11 cellular contexts compared by ENCODE assay signal in the genomic region with DNA sequence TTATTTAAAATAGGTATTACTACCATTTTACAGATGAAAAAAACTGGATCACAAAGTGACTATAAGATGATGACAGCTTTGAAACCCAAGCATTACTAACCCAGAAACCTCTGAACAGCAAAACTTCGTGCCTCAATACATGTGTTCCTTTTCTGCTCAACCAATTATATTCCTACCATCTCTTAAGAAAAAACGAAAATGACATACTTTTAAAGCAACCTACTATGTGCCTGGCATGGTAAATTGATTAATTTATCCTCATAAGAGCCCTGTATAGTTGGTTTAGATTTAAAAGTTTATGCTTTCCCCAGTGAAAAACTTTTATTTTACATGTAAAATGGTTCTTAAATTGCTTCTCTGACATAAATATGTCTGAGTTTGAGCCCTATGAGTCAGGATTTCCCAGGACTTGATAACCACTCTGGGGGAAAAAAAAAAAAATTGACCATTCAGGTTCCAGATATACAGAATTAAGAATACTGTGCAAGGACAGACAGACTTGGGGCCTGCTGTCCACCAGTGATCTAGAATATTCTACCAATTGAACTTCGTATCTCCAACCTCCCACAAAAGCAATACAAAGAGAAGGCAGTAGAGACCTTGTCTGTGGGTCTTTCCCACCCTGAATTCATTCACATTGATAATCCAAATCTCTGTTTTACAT. TPM values are rescaled to one million over a fixed set of nuclear protein-coding genes. Genes with fewer than 3 reads are reported as not detected.
DNase-seq lines count a peak whose midpoint lies in the region; TF ChIP-seq lines count a peak whose summit lies in the region.
"Had no signal": no experiment of that assay in that cellular context is flagged by ENCODE, and none has a peak within 500 bp of the region (broad histone marks: within the 10 kb centered on the region; RNA-seq: fewer than 3 reads in every experiment).

No MANE protein-coding gene starts in this region.

- H3K18ac ChIP-seq in mesendoderm (ENCODE audit: low read length), result no peak overlapping the region

- peak overlapping the region; percentile 100 for H3K4me2 ChIP-seq in KMS-11
- H3K4me2 ChIP-seq in mesendoderm (ENCODE audit: low read length), result no peak overlapping the region

- H3K79me1 ChIP-seq in mesendoderm (ENCODE audit: low read length), result no peaks in the 10 kb centered on the region

- H3K79me2 ChIP-seq in KMS-11 (ENCODE audit: insufficient read depth, low read depth) (peaks cover 91% of the 10 kb centered on the region), mesendoderm (ENCODE audit: control insufficient read depth, insufficient read depth, low read length) (peaks cover 86% of the 10 kb centered on the region)

- no peak overlapping the region for H2BK15ac ChIP-seq in mesendoderm (replicated peaks; ENCODE audit: low read depth)

- peaks cover 64% of the 10 kb centered on the region for H4K20me1 ChIP-seq in KMS-11 (ENCODE audit: insufficient read depth)

- H2AFZ ChIP-seq in KMS-11 (ENCODE audit: low read depth), result no peak overlapping the region

- no CpG with 5 or more reads among the region's 3 CpGs for WGBS in mesendoderm (ENCODE audit: extremely low coverage, insufficient coverage, low lambda C conversion rate)

- H3K4ac ChIP-seq in mesendoderm (ENCODE audit: low read depth, low read length), result no peak overlapping the region

- H4K8ac ChIP-seq in mesendoderm (ENCODE audit: low read depth, low read length), result no peak overlapping the region

- no peak for TF ChIP-seq CTCF in KMS-11 (conservative IDR thresholded peaks at IDR 0.05; ENCODE audit: low read depth, low read length)

- H2BK5ac ChIP-seq in mesendoderm (ENCODE audit: low read length), result no peak overlapping the region

- no peak overlapping the region for H4K5ac ChIP-seq in mesendoderm (ENCODE audit: low read length)

- H3K4me1 ChIP-seq in KMS-11 (ENCODE audit: low read depth, poor library complexity, severe bottlenecking) (peaks cover 69% of the 10 kb centered on the region), mesendoderm (ENCODE audit: control insufficient read depth, low read depth, low read length) (peaks cover 12% of the 10 kb centered on the region)

- H3K9ac ChIP-seq in KMS-11 (no peak overlapping the region; the same call in 1 of the 2 replicates), mesendoderm (ENCODE audit: low read length) (peak overlapping the region; percentile 41)

- DNase-seq in Daoy (ENCODE audit: low read depth) (peak; percentile 23), amniotic epithelial cell (ENCODE audit: low read depth) (peak; percentile 69), mesendoderm (no peak), NOMO-1 (lab: John Stamatoyannopoulos, UW; ENCODE audit: unreplicated experiment in 2 of 2) (no peak), Kasumi-1 (lab: John Stamatoyannopoulos, UW) (no peak), GM19240 (ENCODE audit: insufficient read length, low spot score) (no peak)
- no peak for DNase-seq in stimulated activated CD4-positive, alpha-beta T cell treated with anti-CD3 and anti-CD28 coated beads, Interleukin-15, amount 100 ng/mL, for 24 hours
- DNase-seq: activated CD4-positive, CD25-positive, alpha-beta regulatory T cell treated with anti-CD3 and anti-CD28 coated beads, Interleukin-2, amount 50 U/mL, for 72 hours; midbrain; NCI-H526 had no signal

- no peak overlapping the region for H3K56ac ChIP-seq in mesendoderm (ENCODE audit: low read length)

- no peak overlapping the region for H2BK120ac ChIP-seq in mesendoderm (ENCODE audit: low read depth, low read length)

- H3K4me3 ChIP-seq in KMS-11 (IDR thresholded peaks at IDR 0.05; ENCODE audit: insufficient read depth, low read depth, low read length), result no peak overlapping the region
- H3K4me3 ChIP-seq in mesendoderm (ENCODE audit: low read length), result no peak overlapping the region

- H2AK5ac ChIP-seq in mesendoderm (ENCODE audit: low read length), result no peak overlapping the region

- H3K36me3 ChIP-seq in KMS-11 (ENCODE audit: insufficient read depth) (no peaks in the 10 kb centered on the region), mesendoderm (ENCODE audit: control insufficient read depth, insufficient read depth, low read length) (no peaks in the 10 kb centered on the region)

- H3K23ac ChIP-seq in mesendoderm (ENCODE audit: low read length), result no peak overlapping the region

- H3K27me3 ChIP-seq in KMS-11 (ENCODE audit: insufficient read depth, low read depth) (no peaks in the 10 kb centered on the region), mesendoderm (ENCODE audit: insufficient read depth, low read length, poor library complexity) (no peaks in the 10 kb centered on the region)

- H3K27ac ChIP-seq in KMS-11, result no peak overlapping the region
- no peak overlapping the region for H3K27ac ChIP-seq in mesendoderm (ENCODE audit: low read depth, low read length)

RNA-seq across cellular contexts. Expression of gene SINHCAF, which starts 4.3 kb away (rescaled TPM):
- 155 and 191 TPM in 2 replicates for total RNA-seq in Daoy (2014; rRNA removed; shearing (Covaris generic))
- polyA plus RNA-seq in mesendoderm (2013, experiment 1 of 2), result 320 TPM
- polyA plus RNA-seq in mesendoderm (2013, experiment 2 of 2), result 315 TPM

Comparison
In these comparisons a context has a peak if more than half of its experiments do, and no peak if none do; other contexts are left out.
1. DNase-seq: peak in Daoy (single experiment) and amniotic epithelial cell (single experiment); none in mesendoderm (single experiment), NOMO-1 (0 of 2), Kasumi-1 (0 of 2), GM19240 (single experiment) and stimulated activated CD4-positive, alpha-beta T cell treated with anti-CD3 and anti-CD28 coated beads, Interleukin-15, amount 100 ng/mL, for 24 hours (single experiment).